26 cellular contexts compared by ENCODE assay signal in genomic region chr4:81498046-81498445, GRCh38. TPM values are rescaled to one million over a fixed set of nuclear protein-coding genes. Genes with fewer than 3 reads are reported as not detected.
DNase-seq lines count a peak whose midpoint lies in the region; ATAC-seq, FAIRE-seq and TF ChIP-seq lines count a peak whose summit lies in the region.
"Had no signal": no experiment of that assay in that cellular context is flagged by ENCODE, and none has a peak within 500 bp of the region (broad histone marks: within the 10 kb centered on the region; RNA-seq: fewer than 3 reads in every experiment).

No MANE protein-coding gene starts in this region.

- H3K9me3 Mint-ChIP-seq in Caco-2 (ENCODE audit: unreplicated experiment) (peaks cover 9% of the 10 kb centered on the region), activated B cell treated with CpG ODN at 0.5 μM for 24 hours (no peaks in the 10 kb centered on the region)

- no peak overlapping the region for H3K9ac ChIP-seq in trophoblast cell (ENCODE audit: low read length)

- FAIRE-seq in D721Med (lab: Jason Lieb, UNC) = no peak
- FAIRE-seq: G401.6, GM12892, H54, K562, RCC 7860 had no signal

- no peaks in the 10 kb centered on the region for H3K79me2 ChIP-seq in trophoblast cell (ENCODE audit: control insufficient read depth, insufficient read depth, low read length, poor library complexity)

- H3K79me1 ChIP-seq in trophoblast cell (ENCODE audit: low read length) = no peaks in the 10 kb centered on the region

- H3K4me1 ChIP-seq in Caco-2 (peaks cover 33% of the 10 kb centered on the region), left lung (peaks cover 0 to 29% of the 10 kb centered on the region in 2 donors), trophoblast cell (ENCODE audit: control insufficient read depth in 1 of 2, insufficient read depth in 2 of 2, low read length in 2 of 2) (peaks cover 0 to 6% of the 10 kb centered on the region in 2 experiments)
- H3K4me1 ChIP-seq: SJCRH30 had no signal

- peak overlapping the region; percentile 82 for H3K27ac Mint-ChIP-seq in Caco-2 (ENCODE audit: unreplicated experiment)
- peak overlapping the region; percentile 10 for H3K27ac Mint-ChIP-seq in activated B cell treated with CpG ODN at 0.5 μM for 24 hours
- H3K27ac Mint-ChIP-seq: B cell had no signal

- no peak overlapping the region for H2AFZ ChIP-seq in trophoblast cell (ENCODE audit: insufficient read depth, low read length, poor library complexity)

- H3K36me3 ChIP-seq in Caco-2 (ENCODE audit: control insufficient read depth, insufficient read depth, low read length) = no peaks in the 10 kb centered on the region; the same call in 1 of the 2 replicates
- no peaks in the 10 kb centered on the region for H3K36me3 ChIP-seq in left lung
- no peaks in the 10 kb centered on the region for H3K36me3 ChIP-seq in trophoblast cell (ENCODE audit: control insufficient read depth in 1 of 2, insufficient read depth in 2 of 2, low read length in 2 of 2)
- H3K36me3 ChIP-seq: SJCRH30 had no signal

- intact Hi-C loops in Caco-2 (cut with micrococcal nuclease; ENCODE audit: unreplicated experiment) = loop anchor here (1.0 kb wide), 1 partner anchor 26 kb away; no protein-coding TSS in a partner anchor
- intact Hi-C loops in activated B cell treated with CpG ODN at 0.5 μM for 24 hours (cut with micrococcal nuclease) = loop anchor here (10.0 kb wide), 1 partner anchor 1617 kb away; the partner anchor contains the start of gene PLAC8
- intact Hi-C loops in left lung (cut with DNase I) = no loop called here

- no CpG with 5 or more reads among the region's 2 CpGs for WGBS in trophoblast cell (ENCODE audit: extremely low coverage, insufficient coverage, insufficient read length)

- ATAC-seq in activated B cell treated with CpG ODN at 0.5 μM for 24 hours (ENCODE audit: low read depth) (no peak), left lung (peak; percentile 31)
- ATAC-seq: K562 had no signal

- H2BK120ac ChIP-seq in trophoblast cell (ENCODE audit: insufficient read depth, low read length, poor library complexity) = no peak overlapping the region

- H4K8ac ChIP-seq in trophoblast cell (ENCODE audit: low read depth, low read length) = no peak overlapping the region

- H3K4me3 Mint-ChIP-seq in Caco-2 (ENCODE audit: unreplicated experiment) (peak overlapping the region; percentile 5), activated B cell treated with CpG ODN at 0.5 μM for 24 hours (no peak overlapping the region)
- H3K4me3 Mint-ChIP-seq: B cell had no signal

- no peaks in the 10 kb centered on the region for H3K9me3 ChIP-seq in Caco-2
- H3K9me3 ChIP-seq in left lung = no peaks in the 10 kb centered on the region
- H3K9me3 ChIP-seq in trophoblast cell (ENCODE audit: insufficient read depth, low read depth, low read length) = no peaks in the 10 kb centered on the region
- H3K9me3 ChIP-seq: SJCRH30 had no signal

- no peak overlapping the region for H3K4ac ChIP-seq in trophoblast cell (ENCODE audit: low read depth, low read length)

- no peak overlapping the region for H3K23ac ChIP-seq in trophoblast cell (ENCODE audit: low read length)

- peak overlapping the region; percentile 2 for H3K4me2 ChIP-seq in trophoblast cell (ENCODE audit: low read length)

- H3K27ac ChIP-seq in left lung (no peak overlapping the region), trophoblast cell (ENCODE audit: low read depth, low read length) (no peak overlapping the region)
- H3K27ac ChIP-seq: SJCRH30 had no signal

- CTCF ChIA-PET in Caco-2 (lab: Charles Lee) = interaction anchor here (0.6 kb wide), 1 partner anchor 76 kb away, joined by 4 read pairs; no protein-coding TSS in a partner anchor
- CTCF ChIA-PET in activated B cell treated with CpG ODN at 0.5 μM for 24 hours (lab: Charles Lee) = no interaction called here

- no peak overlapping the region for H3K18ac ChIP-seq in trophoblast cell (ENCODE audit: low read length)

- TF ChIP-seq CTCF in Caco-2 (IDR thresholded peaks at IDR 0.05; ENCODE audit: insufficient read depth in 1 of 2, low read depth in 1 of 2, low read length in 1 of 2, severe bottlenecking in 1 of 2, unreplicated experiment in 1 of 2) = no peak
- TF ChIP-seq CTCF in activated B cell treated with CpG ODN at 0.5 μM for 24 hours (IDR thresholded peaks at IDR 0.05) = no peak
- TF ChIP-seq CTCF in left lung (IDR thresholded peaks at IDR 0.05) = no peak
- no peak for TF ChIP-seq CTCF in D721Med (IDR thresholded peaks at IDR 0.05; ENCODE audit: insufficient read depth, missing control alignments)

- H2AK5ac ChIP-seq in trophoblast cell (ENCODE audit: low read length) = no peak overlapping the region

- H3K4me3 ChIP-seq in Caco-2 (ENCODE audit: low read depth, low read length) = no peak overlapping the region
- H3K4me3 ChIP-seq in left lung = no peak overlapping the region
- H3K4me3 ChIP-seq in trophoblast cell (ENCODE audit: low read depth, low read length) = no peak overlapping the region
- H3K4me3 ChIP-seq: K562, SJCRH30 had no signal

- H4K12ac ChIP-seq in trophoblast cell (ENCODE audit: low read depth, low read length) = no peak overlapping the region

- DNase-seq in Caco-2 = peak; percentile 67 to 86
- DNase-seq in activated B cell treated with CpG ODN at 0.5 μM for 24 hours = no peak
- no peak for DNase-seq in left lung
- DNase-seq in trophoblast cell = peak; percentile 28 to 55
- DNase-seq in GOT3 (lab: John Stamatoyannopoulos, UW) = no peak
- no peak for DNase-seq in cortex of kidney (lab: John Stamatoyannopoulos, UW)
- no peak for DNase-seq in D721Med (ENCODE audit: insufficient read length, low spot score)
- DNase-seq in DMS 273 treated with DMSO at 0.1 percent for 48 hours (lab: John Stamatoyannopoulos, UW) = no peak
- DNase-seq: COR-L47, DMS153, MM.1S, NCI-H1048, NCI-H1417 treated with DMSO at 0.1 percent for 48 hours, NCI-H187, NCI-H446 treated with DMSO at 0.1 percent for 48 hours, NCI-H526 treated with DMSO at 0.1 percent for 48 hours, OCI-M1, SJCRH30 had no signal

- no peak overlapping the region for H4K91ac ChIP-seq in trophoblast cell (ENCODE audit: low read depth, low read length)

- H2BK12ac ChIP-seq in trophoblast cell (ENCODE audit: low read length) = no peak overlapping the region

- BruUV-seq in Caco-2 (replicated peaks; lab: Mats Ljungman, UMichigan) = no TSS peak

- peaks cover 6% of the 10 kb centered on the region for H3K36me3 Mint-ChIP-seq in Caco-2 (ENCODE audit: insufficient read depth, unreplicated experiment)
- H3K36me3 Mint-ChIP-seq in activated B cell treated with CpG ODN at 0.5 μM for 24 hours (ENCODE audit: low read depth) = no peaks in the 10 kb centered on the region

- H3K27me3 Mint-ChIP-seq in Caco-2 (ENCODE audit: insufficient read depth, unreplicated experiment) (no peaks in the 10 kb centered on the region), activated B cell treated with CpG ODN at 0.5 μM for 24 hours (no peaks in the 10 kb centered on the region)
- H3K27me3 Mint-ChIP-seq: B cell had no signal

- peaks cover 29% of the 10 kb centered on the region for H3K4me1 Mint-ChIP-seq in Caco-2 (ENCODE audit: low read depth, unreplicated experiment)
- peaks cover 54% of the 10 kb centered on the region for H3K4me1 Mint-ChIP-seq in activated B cell treated with CpG ODN at 0.5 μM for 24 hours

- POLR2A ChIA-PET in Caco-2 (lab: Charles Lee) (no interaction called here), activated B cell treated with CpG ODN at 0.5 μM for 24 hours (lab: Charles Lee) (interaction anchor here (1.2 kb wide), 1 partner anchor 26 kb away, joined by 3 read pairs; the partner anchor contains the start of gene RASGEF1B)

- H3K14ac ChIP-seq in trophoblast cell (ENCODE audit: low read length) = no peak overlapping the region

- H3K27me3 ChIP-seq in Caco-2 (replicated peaks; ENCODE audit: control insufficient read depth, insufficient read depth, low read length) = no peaks in the 10 kb centered on the region
- no peaks in the 10 kb centered on the region for H3K27me3 ChIP-seq in left lung
- no peaks in the 10 kb centered on the region for H3K27me3 ChIP-seq in trophoblast cell (ENCODE audit: insufficient read depth, low read length)

- H2BK5ac ChIP-seq in trophoblast cell (ENCODE audit: low read depth, low read length, poor library complexity) = no peak overlapping the region

RNA-seq across cellular contexts. Expression of gene RASGEF1B, which starts 26.3 kb away (rescaled TPM):
- total RNA-seq in Caco-2 (2022) (24.8 and 32.3 TPM in 2 replicates), activated B cell treated with CpG ODN at 0.5 μM for 24 hours (40.2 and 43.7 TPM in 2 replicates), left lung (10 to 100 TPM; 24.8 to 34.7 TPM)
- 2.0 and 2.3 TPM in 2 replicates for polyA plus RNA-seq in trophoblast cell (2013)
- total RNA-seq: A172 had no signal
- polyA plus RNA-seq: AG04450 had no signal

Comparison
In these comparisons a context has a peak if more than half of its experiments do, and no peak if none do; other contexts are left out.
1. DNase-seq: peak in Caco-2 (2 of 2) and trophoblast cell (2 of 2); none in activated B cell treated with CpG ODN at 0.5 μM for 24 hours (single experiment), left lung (0 of 2), GOT3 (single experiment), cortex of kidney (single experiment), D721Med (single experiment) and DMS 273 treated with DMSO at 0.1 percent for 48 hours (single experiment).
2. intact Hi-C loops: an anchor here in Caco-2 (1.0 kb wide) and activated B cell treated with CpG ODN at 0.5 μM for 24 hours (10.0 kb wide); none called in left lung.